19 cellular contexts compared by ENCODE assay signal in the genomic region with DNA sequence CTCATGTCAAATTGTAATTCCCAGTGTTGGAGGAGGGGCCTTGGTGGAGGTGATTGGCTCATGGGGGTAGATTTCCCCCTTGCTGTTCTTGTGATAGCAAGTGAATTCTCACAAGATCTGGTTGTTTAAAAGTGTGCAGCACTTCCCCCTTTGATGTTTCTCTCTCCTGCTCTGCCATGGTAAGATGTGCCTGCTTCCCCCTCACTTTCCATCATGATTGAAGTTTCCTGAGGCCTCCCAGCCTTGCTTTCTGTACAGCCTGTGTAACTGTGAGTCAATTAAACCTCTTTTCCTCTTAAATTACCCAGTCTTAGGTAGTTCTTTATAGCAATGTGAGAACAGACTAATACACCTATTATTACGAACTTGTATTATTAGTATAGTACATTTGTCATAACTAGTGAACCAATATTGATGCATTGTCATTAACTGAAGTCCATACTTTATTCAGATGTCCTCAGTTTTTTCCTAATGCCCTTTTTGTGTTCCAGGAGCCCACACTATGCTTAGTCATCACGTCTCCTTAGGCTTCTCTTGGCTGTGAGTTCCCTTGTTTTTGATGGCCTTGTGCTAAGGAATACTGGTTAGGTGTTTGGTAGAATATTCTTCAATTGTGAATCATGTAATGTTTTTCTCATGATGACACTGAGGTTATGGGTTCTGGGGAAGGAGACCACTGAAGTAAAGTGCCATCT. TPM values are rescaled to one million over a fixed set of nuclear protein-coding genes. Genes with fewer than 3 reads are reported as not detected.
DNase-seq lines count a peak whose midpoint lies in the region; ATAC-seq and TF ChIP-seq lines count a peak whose summit lies in the region.
"Had no signal": no experiment of that assay in that cellular context is flagged by ENCODE, and none has a peak within 500 bp of the region (broad histone marks: within the 10 kb centered on the region; RNA-seq: fewer than 3 reads in every experiment).

No MANE protein-coding gene starts in this region.

- intact Hi-C loops in left cardiac atrium (cut with DNase I), result no loop called here

- H3K4me3 Mint-ChIP-seq in neural crest cell (peak overlapping the region; percentile 44), T-helper 17 cell (no peak overlapping the region)

- H3K36me3 Mint-ChIP-seq in neural crest cell (ENCODE audit: low read depth) (peaks cover 5% of the 10 kb centered on the region), T-helper 17 cell (ENCODE audit: low read depth) (peaks cover under 1% of the 10 kb centered on the region)

- H3K9me3 Mint-ChIP-seq in neural crest cell, result peaks cover 3% of the 10 kb centered on the region

- H3K27ac Mint-ChIP-seq in neural crest cell (ENCODE audit: unreplicated experiment), result no peak overlapping the region
- H3K27ac Mint-ChIP-seq in T-helper 17 cell, result no peak overlapping the region

- no peaks in the 10 kb centered on the region for H3K9me3 ChIP-seq in T-helper 17 cell (ENCODE audit: control insufficient read depth, low read length, poor library complexity, severe bottlenecking)
- H3K9me3 ChIP-seq: prostate gland, tibial nerve had no signal

- no peak overlapping the region for H3K4me3 ChIP-seq in HL-60 (replicated peaks; ENCODE audit: insufficient read depth, low read length)
- H3K4me3 ChIP-seq: prostate gland, tibial nerve had no signal

- no peaks in the 10 kb centered on the region for H3K27me3 ChIP-seq in HL-60 (ENCODE audit: insufficient read depth, poor library complexity, severe bottlenecking)
- H3K27me3 ChIP-seq: tibial nerve had no signal

- no peak for ATAC-seq in left cardiac atrium
- no peak for ATAC-seq in HG02840 (IDR thresholded peaks at IDR 0.05; ENCODE audit: low FRiP score, unreplicated experiment)
- ATAC-seq in T-helper 17 cell, result no peak
- ATAC-seq: HCT116, Right ventricle myocardium inferior had no signal

- H3K27ac ChIP-seq in HL-60 (replicated peaks), result peak overlapping the region; percentile 13; the same call in 1 of the 2 replicates
- H3K27ac ChIP-seq: C4-2B, prostate gland, tibial nerve had no signal

- TF ChIP-seq CTCF in HL-60 (IDR thresholded peaks at IDR 0.05; ENCODE audit: insufficient read depth, low read length), result no peak
- no peak for TF ChIP-seq CTCF in neural crest cell (conservative IDR thresholded peaks at IDR 0.05)

- peaks cover 6% of the 10 kb centered on the region for H3K27me3 Mint-ChIP-seq in neural crest cell (ENCODE audit: low read depth)
- peaks cover under 1% of the 10 kb centered on the region for H3K27me3 Mint-ChIP-seq in T-helper 17 cell

- H3K4me1 Mint-ChIP-seq in neural crest cell (peaks cover 10% of the 10 kb centered on the region), T-helper 17 cell (peaks cover 18% of the 10 kb centered on the region)

- DNase-seq in CD1c-positive myeloid dendritic cell (ENCODE audit: extremely low spot score) (peak; percentile 47), HL-60 (ENCODE audit: low read depth in 1 of 2, low spot score in 1 of 2) (peak in 1 of 2 experiments; percentile 23), amniotic epithelial cell (ENCODE audit: low read depth) (peak; percentile 38), neural crest cell (ENCODE audit: low read depth, low spot score) (no peak), left cardiac atrium (no peak), T-helper 17 cell (no peak)
- DNase-seq: activated CD4-positive, alpha-beta T cell treated with anti-CD3 and anti-CD28 coated beads, Interleukin-2, amount 50 U/mL, for 4 hours; activated gamma-delta T cell treated with Interleukin-2 at 50 U/mL for 16 hours; EL; islet precursor cell; NCI-H2107; NCI-H82; T-helper 9 cell had no signal

RNA-seq across cellular contexts. Expression of a gene that starts 4.5 kb away (rescaled TPM):
- total RNA-seq in neural crest cell, result 31.5 and 35.1 TPM in 2 replicates
- total RNA-seq in left cardiac atrium, result 10 to 100 TPM; 29.3 to 31.2 TPM
- total RNA-seq in T-helper 17 cell, result 100 to 1,000 TPM in 1 of 2 donors, 10 to 100 TPM in 1; 91.0 to 100 TPM

RNA-seq across cellular contexts. Expression of a gene that starts 25.9 kb away (rescaled TPM):
- total RNA-seq in neural crest cell (not detected in 2 replicates), left cardiac atrium (not detected), T-helper 17 cell (not detected)
- total RNA-seq: prostate gland, Right ventricle myocardium inferior, tibial nerve had no signal

Comparison
In these comparisons a context has a peak if more than half of its experiments do, and no peak if none do; other contexts are left out.
1. DNase-seq: peak in CD1c-positive myeloid dendritic cell (single experiment) and amniotic epithelial cell (single experiment); none in neural crest cell (single experiment), left cardiac atrium (single experiment) and T-helper 17 cell (0 of 3).